Comparison of ENCODE assay signal across 8 cellular contexts in genomic region chr1:235077571-235078479, GRCh38. TPM values are rescaled to one million over a fixed set of nuclear protein-coding genes. Genes with fewer than 3 reads are reported as not detected.
A peak's percentile ranks its signal among the peaks of the same experiment; 100 is the strongest.
DNase-seq lines count a peak whose midpoint lies in the region; ATAC-seq and TF ChIP-seq lines count a peak whose summit lies in the region.

No MANE protein-coding gene starts in this region.

- no peak overlapping the region for H3K4me3 ChIP-seq in sigmoid colon

- peak in 1 of 4 experiments; percentile 20 for TF ChIP-seq CTCF in sigmoid colon (IDR thresholded peaks at IDR 0.05)

- no peaks in the 10 kb centered on the region for H3K27me3 ChIP-seq in sigmoid colon

- peaks cover 0 to 44% (median 43%) of the 10 kb centered on the region in 4 donors for H3K4me1 ChIP-seq in sigmoid colon

- H3K36me3 ChIP-seq in sigmoid colon, result no peaks in the 10 kb centered on the region

- intact Hi-C loops in activated T-helper 1 cell treated with anti-CD3 and anti-CD28 coated beads, Interleukin-12 subunit alpha, Interleukin-12 subunit beta, Interleukin-2, Interleukin-4 antibody, amounts not matched to agents 30 ng/mL and 10 ng/mL and 1 ng/mL, durations not matched to agents 14 hours and 24 hours and 36 hours (cut with micrococcal nuclease), result loop anchor here (1.0 kb wide), 2 partner anchors 152 to 577 kb away; no protein-coding TSS in a partner anchor
- intact Hi-C loops in sigmoid colon (cut with DNase I), result loop anchor here (2.0 to 5.0 kb wide), 3 partner anchors 81 to 353 kb away; no protein-coding TSS in a partner anchor

- no peaks in the 10 kb centered on the region for H3K9me3 Mint-ChIP-seq in activated T-helper 1 cell treated with anti-CD3 and anti-CD28 coated beads, Interleukin-12 subunit alpha, Interleukin-12 subunit beta, Interleukin-2, Interleukin-4 antibody, amounts not matched to agents 30 ng/mL and 10 ng/mL and 1 ng/mL, durations not matched to agents 14 hours and 24 hours and 36 hours

- no peak overlapping the region for H3K27ac Mint-ChIP-seq in activated T-helper 1 cell treated with anti-CD3 and anti-CD28 coated beads, Interleukin-12 subunit alpha, Interleukin-12 subunit beta, Interleukin-2, Interleukin-4 antibody, amounts not matched to agents 30 ng/mL and 10 ng/mL and 1 ng/mL, durations not matched to agents 14 hours and 24 hours and 36 hours

- H3K36me3 Mint-ChIP-seq in activated T-helper 1 cell treated with anti-CD3 and anti-CD28 coated beads, Interleukin-12 subunit alpha, Interleukin-12 subunit beta, Interleukin-2, Interleukin-4 antibody, amounts not matched to agents 30 ng/mL and 10 ng/mL and 1 ng/mL, durations not matched to agents 14 hours and 24 hours and 36 hours (ENCODE audit: low read depth), result peaks cover 6% of the 10 kb centered on the region

- H3K27ac ChIP-seq in sigmoid colon, result peak overlapping the region; percentile 44 to 89 (median 82)

- H3K27me3 Mint-ChIP-seq in activated T-helper 1 cell treated with anti-CD3 and anti-CD28 coated beads, Interleukin-12 subunit alpha, Interleukin-12 subunit beta, Interleukin-2, Interleukin-4 antibody, amounts not matched to agents 30 ng/mL and 10 ng/mL and 1 ng/mL, durations not matched to agents 14 hours and 24 hours and 36 hours (ENCODE audit: insufficient read depth), result no peaks in the 10 kb centered on the region

- H3K4me3 Mint-ChIP-seq in activated T-helper 1 cell treated with anti-CD3 and anti-CD28 coated beads, Interleukin-12 subunit alpha, Interleukin-12 subunit beta, Interleukin-2, Interleukin-4 antibody, amounts not matched to agents 30 ng/mL and 10 ng/mL and 1 ng/mL, durations not matched to agents 14 hours and 24 hours and 36 hours, result peak overlapping the region; percentile 52

- TF ChIP-seq POLR2A in sigmoid colon (IDR thresholded peaks at IDR 0.05), result no peak

- DNase-seq in NOMO-1 treated with DMSO at 0.1 percent for 48 hours (lab: John Stamatoyannopoulos, UW; ENCODE audit: unreplicated experiment) (peak; percentile 34), NOMO-1 (lab: John Stamatoyannopoulos, UW; ENCODE audit: unreplicated experiment in 2 of 2) (no peak), sigmoid colon (no peak), NCI-H524 (lab: John Stamatoyannopoulos, UW) (no peak), DMS 273 treated with DMSO at 0.1 percent for 48 hours (lab: John Stamatoyannopoulos, UW) (no peak)
- peak; percentile 43 for DNase-seq in activated T-helper 1 cell treated with anti-CD3 and anti-CD28 coated beads, Interleukin-12 subunit alpha, Interleukin-12 subunit beta, Interleukin-2, Interleukin-4 antibody, amounts not matched to agents 30 ng/mL and 10 ng/mL and 1 ng/mL, durations not matched to agents 14 hours and 24 hours and 36 hours (ENCODE audit: low spot score)

- H3K9me3 ChIP-seq in sigmoid colon, result no peaks in the 10 kb centered on the region

- ATAC-seq in HG02973 (IDR thresholded peaks at IDR 0.05; ENCODE audit: unreplicated experiment), result peak; percentile 32
- ATAC-seq in GM21528 (IDR thresholded peaks at IDR 0.05; ENCODE audit: low FRiP score, unreplicated experiment), result no peak

- no peak for TF ChIP-seq EP300 in sigmoid colon (IDR thresholded peaks at IDR 0.05)

- H3K4me1 Mint-ChIP-seq in activated T-helper 1 cell treated with anti-CD3 and anti-CD28 coated beads, Interleukin-12 subunit alpha, Interleukin-12 subunit beta, Interleukin-2, Interleukin-4 antibody, amounts not matched to agents 30 ng/mL and 10 ng/mL and 1 ng/mL, durations not matched to agents 14 hours and 24 hours and 36 hours (ENCODE audit: low read depth), result peaks cover 33% of the 10 kb centered on the region

- 75 to 77% methylated on average over 15 of the region's 15 CpGs for WGBS in sigmoid colon, 2 donors

RNA-seq across cellular contexts. Expression of gene TOMM20, which starts 50.8 kb away (rescaled TPM):
- 112 and 137 TPM in 2 replicates for total RNA-seq in activated T-helper 1 cell treated with anti-CD3 and anti-CD28 coated beads, Interleukin-12 subunit alpha, Interleukin-12 subunit beta, Interleukin-2, Interleukin-4 antibody, amounts not matched to agents 30 ng/mL and 10 ng/mL and 1 ng/mL, durations not matched to agents 14 hours and 24 hours and 36 hours
- total RNA-seq in sigmoid colon, result 100 to 1,000 TPM in 2 of 4 donors, 10 to 100 TPM in 2; 72.0 to 128 (median 112) TPM
- polyA plus RNA-seq in sigmoid colon, result 10 to 100 TPM; 49.0 to 79.3 (median 68.5) TPM

Comparison
In these comparisons a context has a peak if more than half of its experiments do, and no peak if none do; other contexts are left out.
1. DNase-seq: peak in NOMO-1 treated with DMSO at 0.1 percent for 48 hours (single experiment) and activated T-helper 1 cell treated with anti-CD3 and anti-CD28 coated beads, Interleukin-12 subunit alpha, Interleukin-12 subunit beta, Interleukin-2, Interleukin-4 antibody, amounts not matched to agents 30 ng/mL and 10 ng/mL and 1 ng/mL, durations not matched to agents 14 hours and 24 hours and 36 hours (single experiment); none in NOMO-1 (0 of 2), sigmoid colon (single experiment), NCI-H524 (0 of 2) and DMS 273 treated with DMSO at 0.1 percent for 48 hours (single experiment).